In genomic region chr6:128617285-128617684, GRCh38 we compare ENCODE assay signal across 34 cellular contexts.
"Had no signal": no experiment of that assay in that cellular context is flagged by ENCODE, and none has a peak within 500 bp of the region (broad histone marks: within the 10 kb centered on the region; RNA-seq: fewer than 3 reads in every experiment).

No MANE protein-coding gene starts in this region.

- H3K4me3 ChIP-seq: adrenal gland, ascending aorta, cardiac muscle cell, heart left ventricle, ovary, skin epidermis, stomach, thyroid gland, upper lobe of left lung, vagina had no signal

- H3K9me3 ChIP-seq: adrenal gland, neutrophil, ovary, stomach, thyroid gland, upper lobe of left lung, vagina had no signal

- H3K27me3 Mint-ChIP-seq: activated CD4-positive, alpha-beta memory T cell treated with anti-CD3 and anti-CD28 coated beads, Interleukin-2, amount 10 ng/mL, durations not matched to agents 7 days and 5 days; activated CD4-positive, alpha-beta T cell treated with anti-CD3 and anti-CD28 coated beads, Interleukin-2, amount 10 ng/mL, durations not matched to agents 7 days and 5 days; brain; progenitor cell of endocrine pancreas; stimulated activated memory B cell treated with anti-CD40 and anti-IgM and Interleukin-4, amounts not matched to agents 10 μg/mL and 1 μg/mL and 100 μg/mL, for 72 hours had no signal

- H3K27me3 ChIP-seq: adrenal gland, ascending aorta, cardiac muscle cell, foreskin keratinocyte, heart left ventricle, neutrophil, ovary, stomach, thyroid gland, upper lobe of left lung, vagina had no signal

- H3K27ac ChIP-seq: adrenal gland, ascending aorta, cardiac muscle cell, foreskin keratinocyte, heart left ventricle, neutrophil, ovary, skin epidermis, stomach, thyroid gland, upper lobe of left lung, vagina had no signal

- H3K4me1 ChIP-seq: adrenal gland, ascending aorta, foreskin keratinocyte, heart left ventricle, stomach, thyroid gland, upper lobe of left lung, vagina had no signal

- H3K36me3 Mint-ChIP-seq: brain; immature natural killer cell; stimulated activated memory B cell treated with anti-CD40 and anti-IgM and Interleukin-4, amounts not matched to agents 10 μg/mL and 1 μg/mL and 100 μg/mL, for 72 hours; WTC11 had no signal

- H3K27ac Mint-ChIP-seq: activated CD4-positive, alpha-beta memory T cell treated with anti-CD3 and anti-CD28 coated beads, Interleukin-2, amount 10 ng/mL, durations not matched to agents 7 days and 5 days; activated CD4-positive, alpha-beta T cell treated with anti-CD3 and anti-CD28 coated beads, Interleukin-2, amount 10 ng/mL, durations not matched to agents 7 days and 5 days; activated CD8-positive, alpha-beta memory T cell treated with anti-CD3 and anti-CD28 coated beads, Interleukin-2, amount 10 ng/mL, durations not matched to agents 7 days and 5 days; activated naive CD8-positive, alpha-beta T cell treated with anti-CD3 and anti-CD28 coated beads for 36 hours; brain; effector memory CD8-positive, alpha-beta T cell; immature natural killer cell; nephron; progenitor cell of endocrine pancreas; stimulated activated memory B cell treated with anti-CD40 and anti-IgM and Interleukin-4, amounts not matched to agents 10 μg/mL and 1 μg/mL and 100 μg/mL, for 72 hours; T-helper 17 cell; WTC11 had no signal

- H3K4me1 Mint-ChIP-seq: activated CD4-positive, alpha-beta memory T cell treated with anti-CD3 and anti-CD28 coated beads, Interleukin-2, amount 10 ng/mL, durations not matched to agents 7 days and 5 days; activated CD4-positive, alpha-beta T cell treated with anti-CD3 and anti-CD28 coated beads, Interleukin-2, amount 10 ng/mL, durations not matched to agents 7 days and 5 days; activated CD8-positive, alpha-beta memory T cell treated with anti-CD3 and anti-CD28 coated beads, Interleukin-2, amount 10 ng/mL, durations not matched to agents 7 days and 5 days; activated naive CD8-positive, alpha-beta T cell treated with anti-CD3 and anti-CD28 coated beads for 36 hours; brain; immature natural killer cell; nephron; stimulated activated memory B cell treated with anti-CD40 and anti-IgM and Interleukin-4, amounts not matched to agents 10 μg/mL and 1 μg/mL and 100 μg/mL, for 72 hours; T-helper 17 cell had no signal

- H3K4me3 Mint-ChIP-seq: activated CD4-positive, alpha-beta memory T cell treated with anti-CD3 and anti-CD28 coated beads, Interleukin-2, amount 10 ng/mL, durations not matched to agents 7 days and 5 days; activated CD4-positive, alpha-beta T cell treated with anti-CD3 and anti-CD28 coated beads, Interleukin-2, amount 10 ng/mL, durations not matched to agents 7 days and 5 days; activated CD8-positive, alpha-beta memory T cell treated with anti-CD3 and anti-CD28 coated beads, Interleukin-2, amount 10 ng/mL, durations not matched to agents 7 days and 5 days; activated naive CD8-positive, alpha-beta T cell treated with anti-CD3 and anti-CD28 coated beads for 36 hours; brain; effector memory CD8-positive, alpha-beta T cell; immature natural killer cell; nephron; stimulated activated memory B cell treated with anti-CD40 and anti-IgM and Interleukin-4, amounts not matched to agents 10 μg/mL and 1 μg/mL and 100 μg/mL, for 72 hours; T-helper 17 cell; WTC11 had no signal

- DNase-seq: activated CD4-positive, alpha-beta memory T cell treated with anti-CD3 and anti-CD28 coated beads, Interleukin-2, amount 10 ng/mL, durations not matched to agents 7 days and 5 days; activated CD4-positive, alpha-beta T cell treated with anti-CD3 and anti-CD28 coated beads for 1 hour; activated CD4-positive, alpha-beta T cell treated with anti-CD3 and anti-CD28 coated beads, Interleukin-2, amount 10 ng/mL, durations not matched to agents 7 days and 5 days; activated CD8-positive, alpha-beta memory T cell treated with anti-CD3 and anti-CD28 coated beads, Interleukin-2, amount 10 ng/mL, durations not matched to agents 7 days and 5 days; activated effector memory CD4-positive, alpha-beta T cell treated with Interleukin-2 at 50 U/mL for 16 hours; activated naive CD4-positive, alpha-beta T cell treated with Interleukin-2 at 50 U/mL for 16 hours; activated naive CD8-positive, alpha-beta T cell treated with anti-CD3 and anti-CD28 coated beads for 36 hours; adrenal gland; cortex of kidney; effector memory CD8-positive, alpha-beta T cell; foreskin keratinocyte; heart left ventricle; hypothalamus; immature natural killer cell; kidney; left colon; mammary epithelial cell; ovary; retina; stimulated activated CD4-positive, alpha-beta T cell treated with anti-CD3 and anti-CD28 coated beads, Interleukin-4, amount 100 ng/mL, for 24 hours; stomach; T-helper 17 cell; thyroid gland; upper lobe of left lung had no signal

- H3K9me3 Mint-ChIP-seq: activated CD4-positive, alpha-beta memory T cell treated with anti-CD3 and anti-CD28 coated beads, Interleukin-2, amount 10 ng/mL, durations not matched to agents 7 days and 5 days; effector memory CD8-positive, alpha-beta T cell had no signal

- H3K36me3 ChIP-seq: adrenal gland, ascending aorta, cardiac muscle cell, heart left ventricle, neutrophil, ovary, stomach, thyroid gland, upper lobe of left lung, vagina had no signal
